13 cellular contexts compared by ENCODE assay signal in genomic region chr11:66886671-66887221, GRCh38. TPM values are rescaled to one million over a fixed set of nuclear protein-coding genes. Genes with fewer than 3 reads are reported as not detected.
A peak's percentile ranks its signal among the peaks of the same experiment; 100 is the strongest.
DNase-seq lines count a peak whose midpoint lies in the region; ATAC-seq and TF ChIP-seq lines count a peak whose summit lies in the region.
"Had no signal": no experiment of that assay in that cellular context is flagged by ENCODE, and none has a peak within 500 bp of the region (broad histone marks: within the 10 kb centered on the region; RNA-seq: fewer than 3 reads in every experiment).

No MANE protein-coding gene starts in this region.

- H3K4me3 ChIP-seq in BE2C (ENCODE audit: low read depth, low read length) (no peak overlapping the region; the same call in 1 of the 2 replicates), MG63 (no peak overlapping the region), epithelial cell of proximal tubule (ENCODE audit: low read depth, low read length) (peak overlapping the region; percentile 10)
- H3K4me3 ChIP-seq: cardiac muscle cell had no signal

- TF ChIP-seq CTCF in BE2C (IDR thresholded peaks at IDR 0.05; ENCODE audit: low read depth, low read length): no peak
- TF ChIP-seq CTCF in epithelial cell of proximal tubule (conservative IDR thresholded peaks at IDR 0.05; ENCODE audit: low read depth, low read length): no peak

- H3K36me3 ChIP-seq in BE2C (no peaks in the 10 kb centered on the region), MG63 (no peaks in the 10 kb centered on the region)
- H3K36me3 ChIP-seq: cardiac muscle cell had no signal

- peaks cover 37% of the 10 kb centered on the region for H3K4me1 ChIP-seq in BE2C

- ATAC-seq in esophagus mucosa: no peak
- no peak for ATAC-seq in activated CD4-positive, CD25-positive, alpha-beta regulatory T cell treated with anti-CD3 and anti-CD28 coated beads, Interleukin-2, amount 50 U/mL, for 24 hours
- ATAC-seq: stimulated activated naive B cell treated with anti-CD40 and anti-IgM and Interleukin-4, amounts not matched to agents 10 μg/mL and 1 μg/mL and 100 μg/mL, for 72 hours had no signal

- H3K27me3 ChIP-seq in BE2C: no peaks in the 10 kb centered on the region
- no peaks in the 10 kb centered on the region for H3K27me3 ChIP-seq in MG63
- H3K27me3 ChIP-seq: cardiac muscle cell had no signal

- peak; percentile 75 for DNase-seq in BE2C
- peak; percentile 44 for DNase-seq in MG63
- DNase-seq in epithelial cell of proximal tubule (ENCODE audit: low read depth): no peak
- DNase-seq in lung microvascular endothelial cell (ENCODE audit: low read depth in 2 of 2): peak; percentile 24 to 55
- DNase-seq in SW 1271 (lab: John Stamatoyannopoulos, UW): no peak
- DNase-seq in NCI-H748 treated with DMSO at 0.1 percent for 48 hours (lab: John Stamatoyannopoulos, UW): no peak
- DNase-seq: activated CD4-positive, alpha-beta T cell treated with anti-CD3 and anti-CD28 coated beads, Interleukin-2, amount 10 ng/mL, durations not matched to agents 7 days and 5 days; NCI-H1048; stimulated activated CD4-positive, alpha-beta T cell treated with anti-CD3 and anti-CD28 coated beads, Interleukin-4, amount 100 ng/mL, for 1 hour; stimulated activated naive B cell treated with anti-CD40 and anti-IgM and Interleukin-4, amounts not matched to agents 10 μg/mL and 1 μg/mL and 100 μg/mL, for 72 hours had no signal

- H3K9me3 ChIP-seq in BE2C: no peaks in the 10 kb centered on the region
- H3K9me3 ChIP-seq in MG63: no peaks in the 10 kb centered on the region

RNA-seq across cellular contexts. Expression of gene LRFN4, which starts 29.9 kb away (rescaled TPM):
- 87.3 TPM for polyA plus RNA-seq in BE2C (2012; ENCODE audit: insufficient read depth, insufficient read length, low read depth)
- 22.4 and 42.8 TPM in 2 replicates for total RNA-seq in MG63 (2014; rRNA removed; shearing (Covaris generic); ENCODE audit: low replicate concordance)
- total RNA-seq in epithelial cell of proximal tubule (37.9 and 50.5 TPM in 2 replicates), lung microvascular endothelial cell (11.8 and 14.3 TPM in 2 replicates), esophagus mucosa (8.6 TPM)

RNA-seq across cellular contexts. Expression of gene RCE1, which starts 43.5 kb away (rescaled TPM):
- polyA plus RNA-seq in BE2C (2012; ENCODE audit: insufficient read depth, insufficient read length, low read depth): 89.7 TPM
- total RNA-seq in MG63 (2014; rRNA removed; shearing (Covaris generic); ENCODE audit: low replicate concordance): 16.4 and 17.2 TPM in 2 replicates
- total RNA-seq in epithelial cell of proximal tubule (41.7 and 42.9 TPM in 2 replicates), lung microvascular endothelial cell (12.9 and 19.4 TPM in 2 replicates), esophagus mucosa (14.5 TPM)

Comparison
In these comparisons a context has a peak if more than half of its experiments do, and no peak if none do; other contexts are left out.
1. DNase-seq: peak in BE2C (single experiment), MG63 (single experiment) and lung microvascular endothelial cell (2 of 2); none in epithelial cell of proximal tubule (single experiment), SW 1271 (0 of 2) and NCI-H748 treated with DMSO at 0.1 percent for 48 hours (single experiment).